In the genomic region with DNA sequence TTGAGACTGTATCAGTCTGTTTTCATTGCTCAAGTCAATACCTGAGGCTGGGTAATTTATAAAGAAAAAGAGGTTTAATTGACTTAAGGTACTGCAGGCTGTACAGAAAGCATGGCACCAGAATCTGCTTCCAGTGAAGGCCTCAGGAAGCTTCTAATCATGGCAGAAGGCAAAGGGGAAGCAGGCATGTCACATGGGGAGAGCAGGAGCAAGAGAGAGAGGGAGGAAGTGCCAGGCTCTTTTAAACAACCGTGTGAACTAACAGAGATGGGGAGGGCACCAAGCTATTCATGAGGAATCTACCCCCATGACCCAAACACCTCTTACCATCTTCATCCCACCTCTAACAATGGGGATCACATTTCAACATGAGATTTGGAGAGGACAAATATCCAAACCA, we compare ENCODE assay signal across 25 cellular contexts. TPM values are rescaled to one million over a fixed set of nuclear protein-coding genes. Genes with fewer than 3 reads are reported as not detected.
DNase-seq lines count a peak whose midpoint lies in the region; ATAC-seq and TF ChIP-seq lines count a peak whose summit lies in the region.
"Had no signal": no experiment of that assay in that cellular context is flagged by ENCODE, and none has a peak within 500 bp of the region (broad histone marks: within the 10 kb centered on the region; RNA-seq: fewer than 3 reads in every experiment).

No MANE protein-coding gene starts in this region.

- H3K9me3 Mint-ChIP-seq in activated naive CD8-positive, alpha-beta T cell (ENCODE audit: low read depth): no peaks in the 10 kb centered on the region
- no peaks in the 10 kb centered on the region for H3K9me3 Mint-ChIP-seq in activated naive CD8-positive, alpha-beta T cell treated with anti-CD3 and anti-CD28 coated beads for 36 hours
- H3K9me3 Mint-ChIP-seq: CD4-positive, alpha-beta memory T cell; CD8-positive, alpha-beta memory T cell had no signal

- no peak for ATAC-seq in GM21717 (IDR thresholded peaks at IDR 0.05; ENCODE audit: unreplicated experiment)
- ATAC-seq: GM12878 had no signal

- no peak overlapping the region for H3K4me3 Mint-ChIP-seq in activated naive CD8-positive, alpha-beta T cell
- no peak overlapping the region for H3K4me3 Mint-ChIP-seq in activated naive CD8-positive, alpha-beta T cell treated with anti-CD3 and anti-CD28 coated beads for 36 hours
- H3K4me3 Mint-ChIP-seq: CD14-positive monocyte; CD4-positive, alpha-beta memory T cell; CD4-positive, CD25-positive, alpha-beta regulatory T cell; CD8-positive, alpha-beta memory T cell had no signal

- no peak for DNase-seq in activated naive CD8-positive, alpha-beta T cell treated with anti-CD3 and anti-CD28 coated beads for 36 hours
- DNase-seq in MV-4-11 (lab: John Stamatoyannopoulos, UW) (peak; percentile 2), NCI-H2196 treated with DMSO at 0.1 percent for 48 hours (lab: John Stamatoyannopoulos, UW; ENCODE audit: unreplicated experiment) (no peak), NCI-H1694 (lab: John Stamatoyannopoulos, UW) (no peak)
- DNase-seq: 8988T; ACHN; BE2C; C1 segment of cervical spinal cord; CD4-positive, alpha-beta memory T cell; CD4-positive, CD25-positive, alpha-beta regulatory T cell; CD8-positive, alpha-beta memory T cell; COR-L47; DMS 273 treated with DMSO at 0.1 percent for 48 hours; DMS153; DMS53; DMS79; DND-41; EL; GDM1 had no signal

- H3K4me1 ChIP-seq in neutrophil (ENCODE audit: control insufficient read depth in 1 of 2, insufficient read depth in 1 of 2, low read depth in 1 of 2, low read length in 1 of 2): peaks cover 25 to 29% of the 10 kb centered on the region in 2 experiments
- H3K4me1 ChIP-seq: BE2C had no signal

- H3K36me3 ChIP-seq in neutrophil: no peaks in the 10 kb centered on the region
- H3K36me3 ChIP-seq: BE2C, BLaER1 had no signal

- peak overlapping the region; percentile 41 for H3K27ac ChIP-seq in neutrophil
- H3K27ac ChIP-seq: BLaER1 had no signal

- peak overlapping the region; percentile 47 for H3K27ac Mint-ChIP-seq in activated naive CD8-positive, alpha-beta T cell
- no peak overlapping the region for H3K27ac Mint-ChIP-seq in activated naive CD8-positive, alpha-beta T cell treated with anti-CD3 and anti-CD28 coated beads for 36 hours

- H3K36me3 Mint-ChIP-seq in activated naive CD8-positive, alpha-beta T cell: no peaks in the 10 kb centered on the region
- H3K36me3 Mint-ChIP-seq in activated naive CD8-positive, alpha-beta T cell treated with anti-CD3 and anti-CD28 coated beads for 36 hours: no peaks in the 10 kb centered on the region
- H3K36me3 Mint-ChIP-seq: CD14-positive monocyte; CD4-positive, alpha-beta memory T cell; CD4-positive, CD25-positive, alpha-beta regulatory T cell; CD8-positive, alpha-beta memory T cell had no signal

- no peak overlapping the region for H3K4me3 ChIP-seq in neutrophil (ENCODE audit: low read depth in 1 of 2, low read length in 1 of 2)
- H3K4me3 ChIP-seq: BLaER1, GM12878 had no signal

- H3K9me3 ChIP-seq in neutrophil: no peaks in the 10 kb centered on the region
- H3K9me3 ChIP-seq: BE2C, BLaER1 had no signal

- H3K4me1 Mint-ChIP-seq in activated naive CD8-positive, alpha-beta T cell (ENCODE audit: low read depth): no peaks in the 10 kb centered on the region
- peaks cover 2% of the 10 kb centered on the region for H3K4me1 Mint-ChIP-seq in activated naive CD8-positive, alpha-beta T cell treated with anti-CD3 and anti-CD28 coated beads for 36 hours
- H3K4me1 Mint-ChIP-seq: CD8-positive, alpha-beta memory T cell had no signal

- no peaks in the 10 kb centered on the region for H3K27me3 Mint-ChIP-seq in activated naive CD8-positive, alpha-beta T cell
- H3K27me3 Mint-ChIP-seq in activated naive CD8-positive, alpha-beta T cell treated with anti-CD3 and anti-CD28 coated beads for 36 hours: no peaks in the 10 kb centered on the region
- H3K27me3 Mint-ChIP-seq: CD4-positive, alpha-beta memory T cell; CD8-positive, alpha-beta memory T cell had no signal

- TF ChIP-seq CTCF in neutrophil (IDR thresholded peaks at IDR 0.05): no peak

- no peaks in the 10 kb centered on the region for H3K27me3 ChIP-seq in neutrophil
- H3K27me3 ChIP-seq: BE2C, BLaER1 had no signal

RNA-seq across cellular contexts. Expression of a gene that starts 7.2 kb away (rescaled TPM):
- total RNA-seq in activated naive CD8-positive, alpha-beta T cell treated with anti-CD3 and anti-CD28 coated beads for 36 hours: 10 to 100 TPM; 45.4 to 48.1 TPM
